ENCODE assay signal across 8 cellular contexts in the genomic region with DNA sequence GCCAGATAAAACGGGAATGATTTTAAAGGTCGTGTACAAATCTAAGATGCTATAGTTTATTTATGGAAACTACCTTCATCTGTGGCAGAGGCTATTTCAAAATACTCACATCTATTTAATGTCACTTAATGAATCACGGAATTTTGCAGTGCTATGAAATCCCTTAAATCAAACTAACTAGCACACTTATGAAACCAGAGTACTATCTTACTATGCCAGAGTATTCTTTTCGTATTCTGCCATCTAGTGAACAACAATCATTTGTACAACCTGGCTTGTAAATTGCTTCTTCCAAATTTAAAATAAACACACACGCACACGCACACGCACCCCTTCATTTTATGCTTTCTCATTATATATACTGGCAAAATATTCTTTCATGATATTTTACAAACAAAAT.
A peak's percentile ranks its signal among the peaks of the same experiment; 100 is the strongest.
DNase-seq lines count a peak whose midpoint lies in the region; ATAC-seq, FAIRE-seq and TF ChIP-seq lines count a peak whose summit lies in the region.

No MANE protein-coding gene starts in this region.

- no peaks in the 10 kb centered on the region for H3K27me3 Mint-ChIP-seq in activated CD4-positive, alpha-beta T cell treated with anti-CD3 and anti-CD28 coated beads for 36 hours

- H3K9ac ChIP-seq in adipocyte (ENCODE audit: low read length), result peak overlapping the region; percentile 46
- no peak overlapping the region for H3K9ac ChIP-seq in kidney (ENCODE audit: low read length in 2 of 2)

- POLR2A ChIA-PET in A673 (lab: Charles Lee; ENCODE audit: low non-redundant PET), result no interaction called here
- POLR2A ChIA-PET in activated CD4-positive, alpha-beta T cell treated with anti-CD3 and anti-CD28 coated beads for 36 hours (lab: Charles Lee), result no interaction called here

- no TSS peak for BruUV-seq in A673 (replicated peaks; lab: Mats Ljungman, UMichigan)

- no peaks in the 10 kb centered on the region for H3K4me1 Mint-ChIP-seq in activated CD4-positive, alpha-beta T cell treated with anti-CD3 and anti-CD28 coated beads for 36 hours

- intact Hi-C loops in A673 (cut with micrococcal nuclease; ENCODE audit: unreplicated experiment), result loop anchor here (5.0 kb wide), 2 partner anchors 336 to 676 kb away; no protein-coding TSS in a partner anchor
- intact Hi-C loops in kidney (cut with DNase I), result no loop called here
- intact Hi-C loops in activated CD4-positive, alpha-beta T cell treated with anti-CD3 and anti-CD28 coated beads for 36 hours (cut with DNase I, micrococcal nuclease), result no loop called here

- H3K4me1 ChIP-seq in A673 (ENCODE audit: insufficient read depth, low read length, poor library complexity, severe bottlenecking) (peaks cover 22% of the 10 kb centered on the region), adipocyte (ENCODE audit: control insufficient read depth, insufficient read depth, low read length) (peaks cover 7% of the 10 kb centered on the region), kidney (ENCODE audit: control insufficient read depth in 1 of 2, insufficient read depth in 1 of 2, low read depth in 1 of 2, low read length in 2 of 2) (no peaks in the 10 kb centered on the region)

- H3K27ac ChIP-seq in A673 (ENCODE audit: low read depth, low read length, poor library complexity, severe bottlenecking) (no peak overlapping the region), kidney (ENCODE audit: low read depth in 2 of 2, low read length in 2 of 2) (no peak overlapping the region)

- no peak overlapping the region for H3K4me3 Mint-ChIP-seq in activated CD4-positive, alpha-beta T cell treated with anti-CD3 and anti-CD28 coated beads for 36 hours

- H3K4me3 ChIP-seq in A673 (ENCODE audit: low read depth, low read length, poor library complexity, severe bottlenecking), result peak overlapping the region; percentile 23
- H3K4me3 ChIP-seq in adipocyte (ENCODE audit: low read length), result peak overlapping the region; percentile 74
- H3K4me3 ChIP-seq in kidney (ENCODE audit: low read length in 2 of 2), result peak overlapping the region in 1 of 2 donors; percentile 36

- DNase-seq in A673 (ENCODE audit: low spot score), result peak; percentile 60
- DNase-seq in HTR-8/SVneo (ENCODE audit: insufficient read length, low spot score), result peak; percentile 54
- DNase-seq in adipocyte (ENCODE audit: low read depth), result peak; percentile 85
- no peak for DNase-seq in kidney
- no peak for DNase-seq in GM13977 (ENCODE audit: low spot score)
- DNase-seq in activated CD4-positive, alpha-beta T cell treated with anti-CD3 and anti-CD28 coated beads for 36 hours, result no peak
- DNase-seq in activated CD4-positive, alpha-beta T cell treated with anti-CD3 and anti-CD28 coated beads, Interleukin-2, amount 50 U/mL, for 4 hours, result no peak

- H3K9me3 ChIP-seq in A673 (ENCODE audit: low read depth, low read length, poor library complexity, severe bottlenecking) (peaks cover 3% of the 10 kb centered on the region), adipocyte (ENCODE audit: control insufficient read depth, low read length) (no peaks in the 10 kb centered on the region), kidney (ENCODE audit: control insufficient read depth in 1 of 2, low read length in 2 of 2) (no peaks in the 10 kb centered on the region)

- H3K9me3 Mint-ChIP-seq in activated CD4-positive, alpha-beta T cell treated with anti-CD3 and anti-CD28 coated beads for 36 hours (ENCODE audit: low read depth), result peaks cover 6% of the 10 kb centered on the region

- H3K36me3 ChIP-seq in A673 (ENCODE audit: insufficient read depth, low read length, poor library complexity, severe bottlenecking), result no peaks in the 10 kb centered on the region
- no peaks in the 10 kb centered on the region for H3K36me3 ChIP-seq in adipocyte (ENCODE audit: control insufficient read depth, insufficient read depth, low read length, severe bottlenecking)
- H3K36me3 ChIP-seq in kidney (ENCODE audit: control insufficient read depth in 1 of 2, insufficient read depth in 2 of 2, low read length in 2 of 2), result no peaks in the 10 kb centered on the region

- in situ Hi-C loops in GM13977 (cut with MboI; ENCODE audit: low pct_unique_long_range_greater_than_20kb, low sequenced_read_pairs, unreplicated experiment), result no loop called here

- no peaks in the 10 kb centered on the region for H3K27me3 ChIP-seq in A673 (replicated peaks; ENCODE audit: insufficient read depth, low read depth, low read length, poor library complexity)
- no peaks in the 10 kb centered on the region for H3K27me3 ChIP-seq in adipocyte (replicated peaks; ENCODE audit: control insufficient read depth, insufficient read depth, low read length)

- H3K27ac Mint-ChIP-seq in activated CD4-positive, alpha-beta T cell treated with anti-CD3 and anti-CD28 coated beads for 36 hours, result no peak overlapping the region

- TF ChIP-seq CTCF in A673 (conservative IDR thresholded peaks at IDR 0.05; ENCODE audit: low read depth, low read length), result peak; percentile 62
- peak; percentile 11 for TF ChIP-seq CTCF in kidney (IDR thresholded peaks at IDR 0.05; ENCODE audit: borderline replicate concordance, extremely low read depth, insufficient read depth)
- no peak for TF ChIP-seq CTCF in GM13977 (IDR thresholded peaks at IDR 0.05; ENCODE audit: extremely low read depth, insufficient read depth, missing control alignments)

- CTCF ChIA-PET in A673 (lab: Charles Lee), result no interaction called here
- CTCF ChIA-PET in activated CD4-positive, alpha-beta T cell treated with anti-CD3 and anti-CD28 coated beads for 36 hours (lab: Charles Lee), result no interaction called here

- FAIRE-seq in HTR-8/SVneo (lab: Jason Lieb, UNC), result peak; percentile 66
- FAIRE-seq in kidney (lab: Jason Lieb, UNC), result peak; percentile 33

- H3K36me3 Mint-ChIP-seq in activated CD4-positive, alpha-beta T cell treated with anti-CD3 and anti-CD28 coated beads for 36 hours (ENCODE audit: low read depth), result no peaks in the 10 kb centered on the region

- ATAC-seq in activated CD4-positive, alpha-beta T cell treated with anti-CD3 and anti-CD28 coated beads for 36 hours, result no peak
- no peak for ATAC-seq in GM18519 (IDR thresholded peaks at IDR 0.05; ENCODE audit: low FRiP score, unreplicated experiment)

Comparison
In these comparisons a context has a peak if more than half of its experiments do, and no peak if none do; other contexts are left out.
1. DNase-seq: peak in A673 (single experiment), HTR-8/SVneo (single experiment) and adipocyte (single experiment); none in kidney (single experiment), GM13977 (single experiment), activated CD4-positive, alpha-beta T cell treated with anti-CD3 and anti-CD28 coated beads for 36 hours (single experiment) and activated CD4-positive, alpha-beta T cell treated with anti-CD3 and anti-CD28 coated beads, Interleukin-2, amount 50 U/mL, for 4 hours (0 of 2).